In the genomic region with DNA sequence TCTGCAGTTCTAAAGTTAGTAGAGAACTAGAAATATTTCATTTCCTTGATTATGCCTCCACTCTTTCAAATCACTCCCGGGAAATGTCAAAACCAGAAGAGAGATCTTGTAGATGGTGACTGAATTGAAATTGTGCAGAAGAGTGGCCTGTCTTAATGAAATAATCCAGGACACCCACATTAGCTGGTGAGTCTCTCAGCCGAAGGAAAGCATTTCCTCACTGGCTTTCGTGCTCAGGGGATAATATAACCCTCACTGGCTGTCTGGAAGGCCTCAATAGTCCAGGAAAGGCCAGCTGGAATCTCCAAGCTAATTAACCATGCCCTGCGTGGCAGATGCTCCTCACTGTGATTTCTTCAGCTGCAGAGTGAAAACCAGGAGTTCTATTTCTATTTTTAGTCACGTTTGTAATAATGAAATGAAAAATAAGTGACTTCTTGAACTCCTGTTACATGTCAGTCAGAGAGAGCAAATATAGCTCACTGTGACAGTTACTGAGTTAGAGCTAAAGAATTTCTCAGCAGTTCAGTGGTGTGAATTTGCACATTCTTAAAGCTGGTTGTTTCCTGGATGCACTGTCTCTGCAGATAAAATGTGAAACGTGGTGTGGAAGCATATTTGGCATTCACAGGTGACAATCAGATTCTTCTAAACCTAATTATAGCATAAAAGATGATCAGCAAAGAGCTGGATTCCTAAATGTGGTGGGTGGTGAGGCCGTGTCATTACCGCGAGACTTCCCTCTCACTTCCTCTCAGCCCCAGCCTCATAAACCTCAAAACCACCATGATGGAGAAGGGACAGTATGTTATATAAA, we compare ENCODE assay signal across 8 cellular contexts.
A peak's percentile ranks its signal among the peaks of the same experiment; 100 is the strongest.
DNase-seq lines count a peak whose midpoint lies in the region; ATAC-seq and TF ChIP-seq lines count a peak whose summit lies in the region.

No MANE protein-coding gene starts in this region.

- no peaks in the 10 kb centered on the region for H3K27me3 ChIP-seq in sigmoid colon

- WGBS in sigmoid colon, 2 donors: 30 to 56% methylated on average over 9 of the region's 9 CpGs

- H3K4me1 Mint-ChIP-seq in activated CD4-positive, alpha-beta T cell treated with anti-CD3 and anti-CD28 coated beads for 36 hours: peaks cover 17% of the 10 kb centered on the region
- H3K4me1 Mint-ChIP-seq in type B pancreatic cell (ENCODE audit: unreplicated experiment): peaks cover 13% of the 10 kb centered on the region

- H3K27ac Mint-ChIP-seq in activated CD4-positive, alpha-beta T cell treated with anti-CD3 and anti-CD28 coated beads for 36 hours: no peak overlapping the region
- H3K27ac Mint-ChIP-seq in type B pancreatic cell: no peak overlapping the region

- CTCF ChIA-PET in activated CD4-positive, alpha-beta T cell treated with anti-CD3 and anti-CD28 coated beads for 36 hours (lab: Charles Lee): no interaction called here

- H3K27me3 Mint-ChIP-seq in activated CD4-positive, alpha-beta T cell treated with anti-CD3 and anti-CD28 coated beads for 36 hours: peaks cover 18% of the 10 kb centered on the region
- H3K27me3 Mint-ChIP-seq in type B pancreatic cell: no peaks in the 10 kb centered on the region

- peak; percentile 15 for DNase-seq in activated CD4-positive, alpha-beta T cell treated with anti-CD3 and anti-CD28 coated beads for 36 hours
- no peak for DNase-seq in activated CD4-positive, alpha-beta T cell treated with anti-CD3 and anti-CD28 coated beads, Interleukin-2, amount 50 U/mL, for 4 hours
- DNase-seq in NCI-H1694 treated with DMSO at 0.1 percent for 48 hours (lab: John Stamatoyannopoulos, UW) (peak; percentile 27), hepatic stellate cell (ENCODE audit: low spot score) (peak; percentile 32), sigmoid colon (no peak), T-helper 9 cell (no peak), type B pancreatic cell (ENCODE audit: extremely low spot score, unreplicated experiment) (no peak)

- no peaks in the 10 kb centered on the region for H3K36me3 Mint-ChIP-seq in activated CD4-positive, alpha-beta T cell treated with anti-CD3 and anti-CD28 coated beads for 36 hours (ENCODE audit: low read depth)
- no peaks in the 10 kb centered on the region for H3K36me3 Mint-ChIP-seq in type B pancreatic cell

- H3K9me3 ChIP-seq in sigmoid colon: no peaks in the 10 kb centered on the region

- intact Hi-C loops in activated CD4-positive, alpha-beta T cell treated with anti-CD3 and anti-CD28 coated beads for 36 hours (cut with DNase I, micrococcal nuclease): no loop called here
- intact Hi-C loops in sigmoid colon (cut with DNase I): no loop called here

- no peaks in the 10 kb centered on the region for H3K36me3 ChIP-seq in sigmoid colon

- POLR2A ChIA-PET in activated CD4-positive, alpha-beta T cell treated with anti-CD3 and anti-CD28 coated beads for 36 hours (lab: Charles Lee): interaction anchor here (0.7 kb wide), 1 partner anchor 377 kb away, joined by 3 read pairs; no protein-coding TSS in a partner anchor

- no peak overlapping the region for H3K4me3 ChIP-seq in sigmoid colon

- no peak overlapping the region for H3K4me3 Mint-ChIP-seq in activated CD4-positive, alpha-beta T cell treated with anti-CD3 and anti-CD28 coated beads for 36 hours
- H3K4me3 Mint-ChIP-seq in type B pancreatic cell: no peak overlapping the region

- TF ChIP-seq CTCF in sigmoid colon (IDR thresholded peaks at IDR 0.05) (no peak), type B pancreatic cell (conservative IDR thresholded peaks at IDR 0.05) (no peak)

- peak in 1 of 4 donors; percentile 51 for TF ChIP-seq EP300 in sigmoid colon (IDR thresholded peaks at IDR 0.05)

- no peaks in the 10 kb centered on the region for H3K9me3 Mint-ChIP-seq in activated CD4-positive, alpha-beta T cell treated with anti-CD3 and anti-CD28 coated beads for 36 hours (ENCODE audit: low read depth)
- H3K9me3 Mint-ChIP-seq in type B pancreatic cell: no peaks in the 10 kb centered on the region

- no peak for TF ChIP-seq POLR2A in sigmoid colon (IDR thresholded peaks at IDR 0.05)

- peaks cover 0 to 16% (median 15%) of the 10 kb centered on the region in 4 donors for H3K4me1 ChIP-seq in sigmoid colon

- peak; percentile 26 for ATAC-seq in activated CD4-positive, alpha-beta T cell treated with anti-CD3 and anti-CD28 coated beads for 36 hours
- peak; percentile 85 for ATAC-seq in HG02623 (IDR thresholded peaks at IDR 0.05; ENCODE audit: unreplicated experiment)

- peak overlapping the region in 2 of 4 donors; percentile 24 to 31 for H3K27ac ChIP-seq in sigmoid colon

Comparison
In these comparisons a context has a peak if more than half of its experiments do, and no peak if none do; other contexts are left out.
1. DNase-seq: peak in activated CD4-positive, alpha-beta T cell treated with anti-CD3 and anti-CD28 coated beads for 36 hours (single experiment), NCI-H1694 treated with DMSO at 0.1 percent for 48 hours (single experiment) and hepatic stellate cell (single experiment); none in activated CD4-positive, alpha-beta T cell treated with anti-CD3 and anti-CD28 coated beads, Interleukin-2, amount 50 U/mL, for 4 hours (0 of 2), sigmoid colon (single experiment), T-helper 9 cell (single experiment) and type B pancreatic cell (single experiment).